Comparison of ENCODE assay signal across 1 cellular context in the genomic region with DNA sequence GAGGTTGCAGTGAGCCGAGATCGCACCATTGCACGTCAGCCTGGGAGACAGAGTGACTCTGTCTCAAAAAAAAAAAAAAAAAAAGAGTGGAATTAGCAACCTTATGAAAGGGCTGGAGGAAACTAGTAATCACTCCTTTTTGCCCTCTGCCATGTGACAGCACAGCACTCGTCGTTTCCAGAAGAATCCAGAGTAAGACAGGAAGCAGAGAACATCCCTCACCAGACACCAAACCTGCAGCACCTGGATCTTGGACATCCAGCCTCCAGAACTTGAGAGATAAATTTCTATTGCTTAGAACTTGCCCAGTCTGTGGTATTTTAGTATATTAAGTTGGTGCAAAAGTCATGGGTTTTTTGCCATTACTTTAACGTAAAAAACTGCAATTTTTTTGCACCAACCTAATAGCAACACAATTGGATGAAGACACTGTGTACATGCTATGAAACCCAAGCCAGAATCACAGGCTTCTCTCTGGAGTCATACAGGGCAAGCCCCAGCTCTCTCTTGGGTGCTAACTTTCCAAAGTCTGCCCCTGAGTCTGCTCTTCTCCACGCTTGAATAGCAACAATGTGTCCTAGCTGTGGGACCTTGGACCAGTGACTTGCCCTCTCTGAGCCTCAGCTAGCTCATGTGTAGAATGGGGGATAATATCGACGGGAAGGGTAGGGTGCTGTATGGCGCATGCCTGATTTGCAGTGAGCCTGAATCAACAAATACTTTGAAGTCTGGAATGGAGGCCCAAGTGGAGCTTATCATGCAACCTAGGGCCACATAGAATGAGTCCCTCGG.
TF ChIP-seq lines count a peak whose summit lies in the region.

No MANE protein-coding gene starts in this region.

TF ChIP-seq in HepG2, 621 proteins besides CTCF, POLR2A, EP300 and RAD21 (continued from another document):
- TF ChIP-seq SP5 (CRISPR knock-in tag; IDR thresholded peaks at IDR 0.05; ENCODE audit: borderline replicate concordance, low read depth) (no peak), XRCC5 (optimal IDR thresholded peaks at IDR 0.05; ENCODE audit: low read length) (no peak), ZMYM3 (CRISPR knock-in tag; IDR thresholded peaks at IDR 0.05) (peak; percentile 79), STAT6 (CRISPR knock-in tag; IDR thresholded peaks at IDR 0.05; ENCODE audit: borderline replicate concordance) (no peak), ADNP (CRISPR knock-in tag; IDR thresholded peaks at IDR 0.05) (peak; percentile 52; the same call in 1 of the 2 replicates), SOX6 (IDR thresholded peaks at IDR 0.05) (no peak), SOX6 (CRISPR knock-in tag; IDR thresholded peaks at IDR 0.05) (no peak), KDM3A (CRISPR knock-in tag; IDR thresholded peaks at IDR 0.05; ENCODE audit: low read depth) (no peak)
